ENCODE assay signal across 23 cellular contexts in the genomic region with DNA sequence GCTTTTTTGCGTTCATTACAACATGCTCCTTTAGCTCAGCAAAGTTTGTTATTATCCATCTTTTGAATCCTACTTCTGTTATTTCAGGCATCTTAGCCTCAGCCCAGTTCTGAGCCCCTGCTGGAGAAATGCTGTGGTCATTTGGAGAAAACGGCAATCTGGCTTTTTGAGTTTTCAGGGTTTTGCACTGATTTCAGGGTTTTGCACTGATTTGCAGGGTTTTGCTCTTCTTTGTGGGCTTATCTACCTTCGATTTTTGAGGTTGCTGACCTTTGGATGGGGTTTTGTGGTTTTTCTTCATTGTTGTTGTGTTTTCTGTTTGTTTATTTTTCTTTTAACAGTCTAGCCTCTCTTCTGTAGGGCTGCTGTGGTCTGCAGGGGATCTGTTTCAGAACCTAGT.
"Had no signal": no experiment of that assay in that cellular context is flagged by ENCODE, and none has a peak within 500 bp of the region (broad histone marks: within the 10 kb centered on the region; RNA-seq: fewer than 3 reads in every experiment).

No MANE protein-coding gene starts in this region.

- ATAC-seq: gastrocnemius medialis, heart right ventricle, left cardiac atrium, left lung, left ventricle myocardium superior, lower lobe of right lung had no signal

- FAIRE-seq: colon, endothelial cell of umbilical vein, islet of Langerhans, keratinocyte had no signal

- H3K27me3 ChIP-seq: dorsolateral prefrontal cortex, esophagus muscularis mucosa, gastrocnemius medialis, heart right ventricle, left lung had no signal

- H3K36me3 ChIP-seq: gastrocnemius medialis, heart right ventricle, left lung, lower lobe of right lung had no signal

- H3K9me3 ChIP-seq: gastrocnemius medialis had no signal

- H3K4me1 ChIP-seq: esophagus muscularis mucosa, gastrocnemius medialis, heart right ventricle, left lung, lower lobe of right lung had no signal

- DNase-seq: dermis blood vessel endothelial cell; dorsolateral prefrontal cortex; effector CD4-positive, alpha-beta T cell; effector memory CD4-positive, alpha-beta T cell; foreskin fibroblast; foreskin melanocyte; gastrocnemius medialis; glutamatergic neuron; head of caudate nucleus; heart right ventricle; hippocampal formation; left cardiac atrium; left lung; left ventricle myocardium superior; lower lobe of right lung; mesendoderm; midbrain had no signal

- H3K4me3 ChIP-seq: coronary artery, dorsolateral prefrontal cortex, esophagus muscularis mucosa, gastrocnemius medialis, heart right ventricle, left lung, lower lobe of right lung had no signal

- H3K27ac ChIP-seq: coronary artery, dorsolateral prefrontal cortex, esophagus muscularis mucosa, gastrocnemius medialis, heart right ventricle, left lung, lower lobe of right lung had no signal
